In the genomic region with DNA sequence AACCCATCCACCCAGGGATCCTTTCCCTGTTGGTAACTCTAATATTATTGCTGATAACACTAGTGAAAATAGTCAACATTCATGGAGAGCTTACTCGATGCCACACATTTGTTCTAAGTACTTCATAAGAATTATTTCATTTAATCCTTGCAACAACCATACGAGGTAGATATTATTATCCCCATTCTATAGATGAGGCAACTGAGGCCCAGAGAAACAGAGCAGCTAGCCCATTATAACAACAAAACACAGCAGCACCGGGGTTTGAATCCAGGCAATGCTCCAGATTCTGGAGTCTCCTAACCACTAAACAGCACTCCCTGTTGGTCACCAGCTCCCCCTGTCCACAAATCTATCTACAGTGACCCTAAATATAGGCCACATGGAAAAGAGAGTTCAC, we compare ENCODE assay signal across 30 cellular contexts.
"Had no signal": no experiment of that assay in that cellular context is flagged by ENCODE, and none has a peak within 500 bp of the region (broad histone marks: within the 10 kb centered on the region; RNA-seq: fewer than 3 reads in every experiment).

No MANE protein-coding gene starts in this region.

- ATAC-seq: activated CD4-positive, alpha-beta T cell treated with anti-CD3 and anti-CD28 coated beads for 36 hours; activated CD8-positive, alpha-beta memory T cell treated with anti-CD3 and anti-CD28 coated beads, Interleukin-2, amount 10 ng/mL, durations not matched to agents 7 days and 5 days; activated CD8-positive, alpha-beta T cell treated with anti-CD3 and anti-CD28 coated beads, Interleukin-2, amount 10 ng/mL, durations not matched to agents 7 days and 5 days; activated naive CD8-positive, alpha-beta T cell treated with anti-CD3 and anti-CD28 coated beads, Interleukin-2, amount 50 U/mL, for 24 hours; body of pancreas; effector memory CD8-positive, alpha-beta T cell had no signal

- H3K9me3 Mint-ChIP-seq: activated CD4-positive, alpha-beta memory T cell treated with anti-CD3 and anti-CD28 coated beads for 36 hours; activated CD4-positive, alpha-beta T cell treated with anti-CD3 and anti-CD28 coated beads, Interleukin-2, amount 10 ng/mL, durations not matched to agents 24 days and 14 days; activated naive CD4-positive, alpha-beta T cell treated with anti-CD3 and anti-CD28 coated beads for 36 hours; activated naive CD4-positive, alpha-beta T cell treated with anti-CD3 and anti-CD28 coated beads, Interleukin-2, amount 50 U/mL, for 24 hours; activated naive CD8-positive, alpha-beta T cell treated with anti-CD3 and anti-CD28 coated beads for 36 hours; activated naive CD8-positive, alpha-beta T cell treated with anti-CD3 and anti-CD28 coated beads, Interleukin-2, amount 50 U/mL, for 24 hours; activated T-helper 1 cell treated with anti-CD3 and anti-CD28 coated beads, Interleukin-12 subunit alpha, Interleukin-12 subunit beta, Interleukin-2, Interleukin-4 antibody, amounts not matched to agents 30 ng/mL and 10 ng/mL and 1 ng/mL, durations not matched to agents 14 hours and 24 hours and 36 hours; activated T-helper 2 cell treated with anti-CD3 and anti-CD28 coated beads, Interferon-gamma antibody, Interleukin-2, Interleukin-4, amounts not matched to agents 10 μg/mL and 5 μg/mL and 100 μg/mL, durations not matched to agents 14 hours and 24 hours and 36 hours; effector memory CD8-positive, alpha-beta T cell had no signal

- H3K27me3 Mint-ChIP-seq: activated naive CD8-positive, alpha-beta T cell treated with anti-CD3 and anti-CD28 coated beads for 36 hours had no signal

- H3K27me3 ChIP-seq: adrenal gland, body of pancreas had no signal

- H3K4me1 Mint-ChIP-seq: activated CD4-positive, alpha-beta T cell treated with anti-CD3 and anti-CD28 coated beads, Interleukin-2, amount 10 ng/mL, durations not matched to agents 24 days and 14 days; activated naive CD4-positive, alpha-beta T cell treated with anti-CD3 and anti-CD28 coated beads, Interleukin-2, amount 50 U/mL, for 24 hours had no signal

- H3K36me3 Mint-ChIP-seq: activated CD4-positive, alpha-beta memory T cell treated with anti-CD3 and anti-CD28 coated beads for 36 hours; activated CD8-positive, alpha-beta memory T cell treated with anti-CD3 and anti-CD28 coated beads, Interleukin-2, amount 10 ng/mL, durations not matched to agents 7 days and 5 days; activated naive CD4-positive, alpha-beta T cell treated with anti-CD3 and anti-CD28 coated beads, Interleukin-2, amount 50 U/mL, for 24 hours; activated naive CD8-positive, alpha-beta T cell treated with anti-CD3 and anti-CD28 coated beads for 36 hours had no signal

- H3K9me3 ChIP-seq: adrenal gland, body of pancreas had no signal

- H3K4me3 ChIP-seq: adrenal gland, body of pancreas had no signal

- H3K4me3 Mint-ChIP-seq: activated CD4-positive, alpha-beta memory T cell treated with anti-CD3 and anti-CD28 coated beads for 36 hours; activated CD4-positive, alpha-beta T cell treated with anti-CD3 and anti-CD28 coated beads for 36 hours; activated CD4-positive, alpha-beta T cell treated with anti-CD3 and anti-CD28 coated beads, Interleukin-2, amount 10 ng/mL, durations not matched to agents 24 days and 14 days; activated CD8-positive, alpha-beta memory T cell treated with anti-CD3 and anti-CD28 coated beads, Interleukin-2, amount 10 ng/mL, durations not matched to agents 7 days and 5 days; activated CD8-positive, alpha-beta T cell treated with anti-CD3 and anti-CD28 coated beads, Interleukin-2, amount 10 ng/mL, durations not matched to agents 7 days and 5 days; activated naive CD4-positive, alpha-beta T cell treated with anti-CD3 and anti-CD28 coated beads for 36 hours; activated naive CD4-positive, alpha-beta T cell treated with anti-CD3 and anti-CD28 coated beads, Interleukin-2, amount 50 U/mL, for 24 hours; activated naive CD8-positive, alpha-beta T cell treated with anti-CD3 and anti-CD28 coated beads for 36 hours; activated naive CD8-positive, alpha-beta T cell treated with anti-CD3 and anti-CD28 coated beads, Interleukin-2, amount 50 U/mL, for 24 hours; activated T-helper 1 cell treated with anti-CD3 and anti-CD28 coated beads, Interleukin-12 subunit alpha, Interleukin-12 subunit beta, Interleukin-2, Interleukin-4 antibody, amounts not matched to agents 30 ng/mL and 10 ng/mL and 1 ng/mL, durations not matched to agents 14 hours and 24 hours and 36 hours; effector memory CD8-positive, alpha-beta T cell had no signal

- H3K27ac ChIP-seq: adrenal gland, body of pancreas, epithelial cell of prostate had no signal

- H3K36me3 ChIP-seq: adrenal gland had no signal

- DNase-seq: activated CD4-positive, alpha-beta memory T cell treated with anti-CD3 and anti-CD28 coated beads for 36 hours; activated CD4-positive, alpha-beta T cell treated with anti-CD3 and anti-CD28 coated beads for 36 hours; activated CD4-positive, alpha-beta T cell treated with anti-CD3 and anti-CD28 coated beads, Interleukin-2, amount 10 ng/mL, durations not matched to agents 24 days and 14 days; activated CD4-positive, CD25-positive, alpha-beta regulatory T cell; activated CD4-positive, CD25-positive, alpha-beta regulatory T cell treated with anti-CD3 and anti-CD28 coated beads, Interleukin-2, amount 50 U/mL, for 72 hours; activated CD8-positive, alpha-beta memory T cell treated with anti-CD3 and anti-CD28 coated beads, Interleukin-2, amount 10 ng/mL, durations not matched to agents 7 days and 5 days; activated CD8-positive, alpha-beta memory T cell treated with anti-CD3 and anti-CD28 coated beads, Interleukin-2, amount 50 U/mL, for 4 hours; activated CD8-positive, alpha-beta T cell treated with anti-CD3 and anti-CD28 coated beads, Interleukin-2, amount 10 ng/mL, durations not matched to agents 7 days and 5 days; activated effector memory CD4-positive, alpha-beta T cell treated with anti-CD3 and anti-CD28 coated beads, Interleukin-2, amount 50 U/mL, for 16 hours; activated naive CD4-positive, alpha-beta T cell treated with anti-CD3 and anti-CD28 coated beads for 36 hours; activated naive CD8-positive, alpha-beta T cell treated with anti-CD3 and anti-CD28 coated beads for 36 hours; activated naive CD8-positive, alpha-beta T cell treated with anti-CD3 and anti-CD28 coated beads, Interleukin-2, amount 50 U/mL, for 24 hours; activated T-cell treated with anti-CD3 and anti-CD28 coated beads, Interleukin-2, amount 50 U/mL, for 1 hour; activated T-cell treated with anti-CD3 and anti-CD28 coated beads, Interleukin-2, amount 50 U/mL, for 48 hours; adrenal gland; amygdala; aorta; body of pancreas; caudate nucleus; cortex of kidney; dermis blood vessel endothelial cell; effector CD4-positive, alpha-beta T cell; effector memory CD8-positive, alpha-beta T cell; foreskin fibroblast; head of caudate nucleus; T-helper 2 cell had no signal

- H3K27ac Mint-ChIP-seq: activated CD4-positive, alpha-beta memory T cell treated with anti-CD3 and anti-CD28 coated beads for 36 hours; activated CD4-positive, alpha-beta T cell treated with anti-CD3 and anti-CD28 coated beads for 36 hours; activated CD4-positive, alpha-beta T cell treated with anti-CD3 and anti-CD28 coated beads, Interleukin-2, amount 10 ng/mL, durations not matched to agents 24 days and 14 days; activated CD8-positive, alpha-beta memory T cell treated with anti-CD3 and anti-CD28 coated beads, Interleukin-2, amount 10 ng/mL, durations not matched to agents 7 days and 5 days; activated CD8-positive, alpha-beta T cell treated with anti-CD3 and anti-CD28 coated beads, Interleukin-2, amount 10 ng/mL, durations not matched to agents 7 days and 5 days; activated naive CD4-positive, alpha-beta T cell treated with anti-CD3 and anti-CD28 coated beads for 36 hours; activated naive CD4-positive, alpha-beta T cell treated with anti-CD3 and anti-CD28 coated beads, Interleukin-2, amount 50 U/mL, for 24 hours; activated naive CD8-positive, alpha-beta T cell treated with anti-CD3 and anti-CD28 coated beads for 36 hours; activated naive CD8-positive, alpha-beta T cell treated with anti-CD3 and anti-CD28 coated beads, Interleukin-2, amount 50 U/mL, for 24 hours; activated T-helper 1 cell treated with anti-CD3 and anti-CD28 coated beads, Interleukin-12 subunit alpha, Interleukin-12 subunit beta, Interleukin-2, Interleukin-4 antibody, amounts not matched to agents 30 ng/mL and 10 ng/mL and 1 ng/mL, durations not matched to agents 14 hours and 24 hours and 36 hours; activated T-helper 2 cell treated with anti-CD3 and anti-CD28 coated beads, Interferon-gamma antibody, Interleukin-2, Interleukin-4, amounts not matched to agents 10 μg/mL and 5 μg/mL and 100 μg/mL, durations not matched to agents 14 hours and 24 hours and 36 hours; effector memory CD8-positive, alpha-beta T cell had no signal
